Comparison of ENCODE assay signal across 31 cellular contexts in genomic region chr12:33589609-33590114, GRCh38.
"Had no signal": no experiment of that assay in that cellular context is flagged by ENCODE, and none has a peak within 500 bp of the region (broad histone marks: within the 10 kb centered on the region; RNA-seq: fewer than 3 reads in every experiment).

No MANE protein-coding gene starts in this region.

- H3K27me3 ChIP-seq: esophagus muscularis mucosa, foreskin keratinocyte, heart right ventricle, sigmoid colon, thyroid gland had no signal

- H3K9me3 Mint-ChIP-seq: activated naive CD4-positive, alpha-beta T cell treated with anti-CD3 and anti-CD28 coated beads, Interleukin-2, amount 50 U/mL, for 72 hours; dendritic cell treated with granulocyte-macrophage colony-stimulating factor and Interleukin-4, amounts not matched to agents 40 ng/mL and 50 ng/mL, for 4 days; stimulated activated naive CD8-positive, alpha-beta T cell treated with anti-CD3 and anti-CD28 coated beads, Interleukin-15, amount 100 ng/mL, for 72 hours had no signal

- H2AFZ ChIP-seq: parathyroid adenoma had no signal

- H3K4me3 ChIP-seq: esophagus muscularis mucosa, heart right ventricle, left ventricle myocardium inferior, lung, psoas muscle, sigmoid colon, thyroid gland had no signal

- H3K36me3 Mint-ChIP-seq: activated naive CD4-positive, alpha-beta T cell treated with anti-CD3 and anti-CD28 coated beads, Interleukin-2, amount 50 U/mL, for 72 hours; naive B cell; stimulated activated memory B cell treated with anti-CD40 and anti-IgM and Interleukin-4, amounts not matched to agents 10 μg/mL and 1 μg/mL and 100 μg/mL, for 72 hours had no signal

- ATAC-seq: activated naive CD4-positive, alpha-beta T cell treated with anti-CD3 and anti-CD28 coated beads, Interleukin-2, amount 50 U/mL, for 72 hours; activated T-cell treated with anti-CD3 and anti-CD28 coated beads, Interleukin-2, amount 50 U/mL, for 72 hours; foreskin keratinocyte; psoas muscle; stimulated activated memory B cell treated with anti-CD40 and anti-IgM and Interleukin-4, amounts not matched to agents 10 μg/mL and 1 μg/mL and 100 μg/mL, for 72 hours; stimulated activated naive CD8-positive, alpha-beta T cell treated with anti-CD3 and anti-CD28 coated beads, Interleukin-15, amount 100 ng/mL, for 72 hours had no signal

- H3K4me1 ChIP-seq: esophagus muscularis mucosa, left ventricle myocardium inferior, parathyroid adenoma, psoas muscle, sigmoid colon, thyroid gland had no signal

- H3K4me1 Mint-ChIP-seq: central memory CD8-positive, alpha-beta T cell; stimulated activated naive CD8-positive, alpha-beta T cell treated with anti-CD3 and anti-CD28 coated beads, Interleukin-15, amount 100 ng/mL, for 72 hours had no signal

- H3K4me3 Mint-ChIP-seq: activated T-cell treated with anti-CD3 and anti-CD28 coated beads, Interleukin-2, amount 50 U/mL, for 72 hours; central memory CD8-positive, alpha-beta T cell; dendritic cell treated with granulocyte-macrophage colony-stimulating factor and Interleukin-4, amounts not matched to agents 40 ng/mL and 50 ng/mL, for 4 days; naive B cell; stimulated activated memory B cell treated with anti-CD40 and anti-IgM and Interleukin-4, amounts not matched to agents 10 μg/mL and 1 μg/mL and 100 μg/mL, for 72 hours; stimulated activated naive CD8-positive, alpha-beta T cell treated with anti-CD3 and anti-CD28 coated beads, Interleukin-15, amount 100 ng/mL, for 72 hours had no signal

- H3K79me2 ChIP-seq: parathyroid adenoma had no signal

- FAIRE-seq: bronchial epithelial cell, islet of Langerhans, small intestine, TTC549 had no signal

- H3K9me3 ChIP-seq: esophagus muscularis mucosa, left ventricle myocardium inferior, psoas muscle, sigmoid colon, thyroid gland had no signal

- H3K9ac ChIP-seq: parathyroid adenoma had no signal

- DNase-seq: activated CD4-positive, alpha-beta T cell treated with anti-CD3 and anti-CD28 coated beads for 4 hours; activated CD4-positive, alpha-beta T cell treated with anti-CD3 and anti-CD28 coated beads, Interleukin-2, amount 50 U/mL, for 4 hours; activated naive CD4-positive, alpha-beta T cell; activated T-cell treated with anti-CD3 and anti-CD28 coated beads for 4 hours; activated T-cell treated with anti-CD3 and anti-CD28 coated beads, Interleukin-2, amount 50 U/mL, for 72 hours; anterior cingulate cortex; heart right ventricle; left ventricle myocardium inferior; naive B cell; occipital lobe; psoas muscle; sigmoid colon; small intestine; stimulated activated CD4-positive, alpha-beta T cell treated with anti-CD3 and anti-CD28 coated beads, Interleukin-1b, Interleukin-23, amount 100 ng/mL, for 48 hours; stimulated activated CD4-positive, alpha-beta T cell treated with anti-CD3 and anti-CD28 coated beads, Interleukin-4, amount 100 ng/mL, for 4 hours; stimulated activated CD8-positive, alpha-beta memory T cell treated with anti-CD3 and anti-CD28 coated beads, Interleukin-4, amount 100 ng/mL, for 48 hours; stimulated activated naive CD8-positive, alpha-beta T cell treated with anti-CD3 and anti-CD28 coated beads, Interleukin-15, amount 100 ng/mL, for 72 hours; substantia nigra; thyroid gland had no signal

- H3K36me3 ChIP-seq: esophagus muscularis mucosa, heart right ventricle, left ventricle myocardium inferior, sigmoid colon, thyroid gland had no signal

- H3K27ac ChIP-seq: esophagus muscularis mucosa, foreskin keratinocyte, heart right ventricle, left ventricle myocardium inferior, parathyroid adenoma, psoas muscle, thyroid gland, VCaP had no signal

- H3K27me3 Mint-ChIP-seq: central memory CD8-positive, alpha-beta T cell; dendritic cell treated with granulocyte-macrophage colony-stimulating factor and Interleukin-4, amounts not matched to agents 40 ng/mL and 50 ng/mL, for 4 days; naive B cell; stimulated activated memory B cell treated with anti-CD40 and anti-IgM and Interleukin-4, amounts not matched to agents 10 μg/mL and 1 μg/mL and 100 μg/mL, for 72 hours; stimulated activated naive CD8-positive, alpha-beta T cell treated with anti-CD3 and anti-CD28 coated beads, Interleukin-15, amount 100 ng/mL, for 72 hours had no signal

- H3K27ac Mint-ChIP-seq: activated naive CD4-positive, alpha-beta T cell treated with anti-CD3 and anti-CD28 coated beads, Interleukin-2, amount 50 U/mL, for 72 hours; activated T-cell treated with anti-CD3 and anti-CD28 coated beads, Interleukin-2, amount 50 U/mL, for 72 hours; dendritic cell treated with granulocyte-macrophage colony-stimulating factor and Interleukin-4, amounts not matched to agents 40 ng/mL and 50 ng/mL, for 4 days; naive B cell; stimulated activated memory B cell treated with anti-CD40 and anti-IgM and Interleukin-4, amounts not matched to agents 10 μg/mL and 1 μg/mL and 100 μg/mL, for 72 hours had no signal
